11 cellular contexts compared by ENCODE assay signal in the genomic region with DNA sequence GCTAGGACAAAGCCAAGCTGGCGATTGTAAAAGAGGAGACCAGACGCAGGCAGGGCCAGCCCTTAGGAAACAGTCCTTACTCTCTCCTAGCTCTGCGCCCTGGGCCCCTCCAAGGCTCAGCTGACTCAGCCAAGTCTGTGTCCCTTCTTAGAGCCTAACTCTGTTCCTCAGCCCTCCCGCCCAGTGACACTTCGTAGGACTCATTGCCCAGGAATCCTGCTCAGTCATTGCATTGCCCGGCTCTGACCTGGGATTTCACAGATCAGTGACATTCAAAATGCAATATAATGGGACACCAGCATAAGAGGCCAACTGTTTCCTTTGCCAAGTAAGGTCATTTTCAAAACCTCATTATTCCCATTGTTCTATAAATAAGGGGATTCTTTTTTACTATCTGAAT.
DNase-seq lines count a peak whose midpoint lies in the region; ATAC-seq and TF ChIP-seq lines count a peak whose summit lies in the region.
"Had no signal": no experiment of that assay in that cellular context is flagged by ENCODE, and none has a peak within 500 bp of the region (broad histone marks: within the 10 kb centered on the region; RNA-seq: fewer than 3 reads in every experiment).

No MANE protein-coding gene starts in this region.

- H3K4me1 Mint-ChIP-seq in H9: peaks cover 18 to 20% of the 10 kb centered on the region in 2 experiments

- peak overlapping the region in 1 of 3 experiments; percentile 34; a peak in 2 of 7 replicates for H3K27ac Mint-ChIP-seq in H9

- no peaks in the 10 kb centered on the region; the same call in 1 of the 2 replicates for H3K27me3 Mint-ChIP-seq in H9 (ENCODE audit: low read depth)

- H3K79me1 ChIP-seq in H9 (ENCODE audit: insufficient read depth, low read depth, low read length, poor library complexity, severe bottlenecking): no peaks in the 10 kb centered on the region

- no peak overlapping the region for H4K8ac ChIP-seq in H9 (replicated peaks; ENCODE audit: insufficient read length, low read depth, low read length)

- H3K23me2 ChIP-seq in H9 (ENCODE audit: insufficient read length, low read depth, low read length, poor library complexity, severe bottlenecking): no peaks in the 10 kb centered on the region

- no peak for TF ChIP-seq POLR2A in GM18505 (IDR thresholded peaks at IDR 0.05; ENCODE audit: borderline replicate concordance, extremely low read depth, insufficient read depth, insufficient read length)

- H3K4me2 ChIP-seq in H9 (ENCODE audit: insufficient read depth, insufficient read length, low read length) (no peak overlapping the region), smooth muscle cell (peak overlapping the region; percentile 64)

- no peaks in the 10 kb centered on the region for H3K36me3 Mint-ChIP-seq in H9 (ENCODE audit: insufficient read depth in 1 of 3, low read depth in 3 of 3)

- no peaks in the 10 kb centered on the region for H3K79me2 ChIP-seq in H9 (ENCODE audit: insufficient read depth, low read length)
- H3K79me2 ChIP-seq in smooth muscle cell (ENCODE audit: low read depth): no peaks in the 10 kb centered on the region

- H3K4me3 Mint-ChIP-seq in H9: no peak overlapping the region

- H3K9ac ChIP-seq in H9 (ENCODE audit: extremely low read depth, insufficient read length, low read length) (no peak overlapping the region), smooth muscle cell (ENCODE audit: low read depth) (peak overlapping the region; percentile 94)

- WGBS in H9 (ENCODE audit: extremely low coverage, insufficient read length, low lambda C conversion rate): no CpG with 5 or more reads among the region's 6 CpGs
- WGBS in smooth muscle cell (ENCODE audit: low lambda C conversion rate): 1% methylated on average over 6 of the region's 6 CpGs

- H3K27ac ChIP-seq in H9 (ENCODE audit: insufficient read length, low read depth, low read length): no peak overlapping the region
- H3K27ac ChIP-seq in smooth muscle cell (ENCODE audit: low read depth): peak overlapping the region; percentile 100

- H3K27me3 ChIP-seq in H9 (ENCODE audit: insufficient read depth, low read length) (no peaks in the 10 kb centered on the region), smooth muscle cell (ENCODE audit: low read depth) (no peaks in the 10 kb centered on the region)

- no peak overlapping the region for H3K14ac ChIP-seq in H9 (ENCODE audit: insufficient read depth, low read length)

- H2BK5ac ChIP-seq in H9 (ENCODE audit: insufficient read length, low read length): no peak overlapping the region

- H2BK120ac ChIP-seq in H9 (ENCODE audit: low read depth, low read length, poor library complexity, severe bottlenecking): no peak overlapping the region

- H2AK5ac ChIP-seq in H9 (ENCODE audit: insufficient read length, low read length): no peak overlapping the region

- H4K5ac ChIP-seq in H9 (ENCODE audit: insufficient read length, low read depth, low read length): no peak overlapping the region

- no peak overlapping the region for H3K4me3 ChIP-seq in smooth muscle cell
- H3K4me3 ChIP-seq: lung had no signal

- no peaks in the 10 kb centered on the region for H3K9me3 Mint-ChIP-seq in H9

- no peak overlapping the region for H3T11ph ChIP-seq in H9 (ENCODE audit: low read length)

- no peak overlapping the region for H2BK12ac ChIP-seq in H9 (ENCODE audit: insufficient read length, low read depth, low read length)

- H3K18ac ChIP-seq in H9 (ENCODE audit: insufficient read length, low read depth, low read length): no peak overlapping the region

- H4K20me1 ChIP-seq in H9 (ENCODE audit: control insufficient read depth, insufficient read depth, insufficient read length) (no peaks in the 10 kb centered on the region), smooth muscle cell (ENCODE audit: low read depth) (no peaks in the 10 kb centered on the region)

- H2AFZ ChIP-seq in H9 (ENCODE audit: low read length): no peak overlapping the region
- H2AFZ ChIP-seq in smooth muscle cell (ENCODE audit: low read depth): no peak overlapping the region

- H3K36me3 ChIP-seq in smooth muscle cell (ENCODE audit: low read depth): no peaks in the 10 kb centered on the region

- TF ChIP-seq CTCF in H9 (conservative IDR thresholded peaks at IDR 0.05): no peak
- no peak for TF ChIP-seq CTCF in smooth muscle cell (IDR thresholded peaks at IDR 0.05; ENCODE audit: borderline replicate concordance, insufficient read depth, poor library complexity, severe bottlenecking)

- H2BK20ac ChIP-seq in H9 (ENCODE audit: low read depth, low read length, poor library complexity, severe bottlenecking): no peak overlapping the region

- no peak overlapping the region for H3K56ac ChIP-seq in H9 (ENCODE audit: insufficient read length, low read depth, low read length)

- peaks cover 30% of the 10 kb centered on the region for H3F3A ChIP-seq in smooth muscle cell (ENCODE audit: low read depth)

- no peaks in the 10 kb centered on the region for H3K9me3 ChIP-seq in H9 (ENCODE audit: control insufficient read depth, low read depth, low read length)
- H3K9me3 ChIP-seq in smooth muscle cell (replicated peaks; ENCODE audit: low read depth): no peaks in the 10 kb centered on the region

- H4K91ac ChIP-seq in H9 (ENCODE audit: insufficient read length, low read depth, low read length): no peak overlapping the region

- H3K4me1 ChIP-seq in H9 (ENCODE audit: insufficient read depth, low read length) (no peaks in the 10 kb centered on the region; the same call in 1 of the 2 replicates), smooth muscle cell (ENCODE audit: low read depth) (peaks cover 40% of the 10 kb centered on the region)

- no peak for ATAC-seq in GM18505 (IDR thresholded peaks at IDR 0.05; ENCODE audit: unreplicated experiment)

- no peak overlapping the region for H3K23ac ChIP-seq in H9 (ENCODE audit: insufficient read length, low read depth, low read length)

- H3K4ac ChIP-seq in H9 (ENCODE audit: low read depth, low read length): no peak overlapping the region

- DNase-seq in H9 (peak; percentile 43), T1000 (lab: John Stamatoyannopoulos, UW) (peak; percentile 52), globus pallidus (ENCODE audit: low spot score) (peak; percentile 23), smooth muscle cell (lab: John Stamatoyannopoulos, UW; ENCODE audit: unreplicated experiment) (peak; percentile 43), NCI-H187 treated with DMSO at 0.1 percent for 48 hours (lab: John Stamatoyannopoulos, UW) (no peak), NCI-H1930 (lab: John Stamatoyannopoulos, UW) (no peak), T-helper 1 cell (no peak)
- DNase-seq: activated gamma-delta T cell treated with Interleukin-2 at 50 U/mL for 16 hours, NCI-H774 had no signal

- H2BK15ac ChIP-seq in H9 (ENCODE audit: low read depth, low read length): no peak overlapping the region

Comparison
In these comparisons a context has a peak if more than half of its experiments do, and no peak if none do; other contexts are left out.
1. DNase-seq: peak in H9 (single experiment), T1000 (single experiment), globus pallidus (single experiment) and smooth muscle cell (single experiment); none in NCI-H187 treated with DMSO at 0.1 percent for 48 hours (single experiment), NCI-H1930 (0 of 2) and T-helper 1 cell (0 of 5).